In genomic region chr1:145992958-145993617, GRCh38 we compare ENCODE assay signal across 9 cellular contexts. TPM values are rescaled to one million over a fixed set of nuclear protein-coding genes. Genes with fewer than 3 reads are reported as not detected.
DNase-seq lines count a peak whose midpoint lies in the region; ATAC-seq and TF ChIP-seq lines count a peak whose summit lies in the region.
"Had no signal": no experiment of that assay in that cellular context is flagged by ENCODE, and none has a peak within 500 bp of the region (broad histone marks: within the 10 kb centered on the region; RNA-seq: fewer than 3 reads in every experiment).

No MANE protein-coding gene starts in this region.

- peaks cover 49% of the 10 kb centered on the region for H3K36me3 Mint-ChIP-seq in T-helper 1 cell treated with Interleukin-12 subunit alpha and Interleukin-12 subunit beta and Interleukin-4 antibody, amounts not matched to agents 30 μg/mL and 1 μg/mL, for 36 hours (ENCODE audit: low read depth)
- H3K36me3 Mint-ChIP-seq in Calu3 (ENCODE audit: insufficient read depth, unreplicated experiment): peaks cover 12% of the 10 kb centered on the region

- H3K4me3 ChIP-seq in astrocyte of the cerebellum (ENCODE audit: low read depth, low read length): peak overlapping the region; percentile 65
- H3K4me3 ChIP-seq in lung: peak overlapping the region; percentile 100
- peak overlapping the region; percentile 76 for H3K4me3 ChIP-seq in suprapubic skin
- H3K4me3 ChIP-seq in brain microvascular endothelial cell (ENCODE audit: low read depth, low read length): no peak overlapping the region

- H3K27ac Mint-ChIP-seq in T-helper 1 cell treated with Interleukin-12 subunit alpha and Interleukin-12 subunit beta and Interleukin-4 antibody, amounts not matched to agents 30 μg/mL and 1 μg/mL, for 36 hours: peak overlapping the region; percentile 50
- H3K27ac Mint-ChIP-seq in Calu3 (ENCODE audit: unreplicated experiment): no peak overlapping the region

- H3K9me3 Mint-ChIP-seq in T-helper 1 cell treated with Interleukin-12 subunit alpha and Interleukin-12 subunit beta and Interleukin-4 antibody, amounts not matched to agents 30 μg/mL and 1 μg/mL, for 36 hours: no peaks in the 10 kb centered on the region
- no peaks in the 10 kb centered on the region for H3K9me3 Mint-ChIP-seq in Calu3 (ENCODE audit: low read depth, unreplicated experiment)

- CTCF ChIA-PET in Calu3 (lab: Charles Lee): interaction anchor here (0.6 kb wide), 1 partner anchor 19 kb away, joined by 5 read pairs; no protein-coding TSS in a partner anchor

- peaks cover 3 to 7% of the 10 kb centered on the region in 2 donors for H3K4me1 ChIP-seq in lung (ENCODE audit: control insufficient read depth in 2 of 2, insufficient read depth in 2 of 2, low read length in 2 of 2)
- peaks cover 34% of the 10 kb centered on the region for H3K4me1 ChIP-seq in suprapubic skin

- H3K27me3 Mint-ChIP-seq in T-helper 1 cell treated with Interleukin-12 subunit alpha and Interleukin-12 subunit beta and Interleukin-4 antibody, amounts not matched to agents 30 μg/mL and 1 μg/mL, for 36 hours (ENCODE audit: low read depth): no peaks in the 10 kb centered on the region
- H3K27me3 Mint-ChIP-seq in Calu3 (ENCODE audit: unreplicated experiment): no peaks in the 10 kb centered on the region

- intact Hi-C loops in Calu3 (cut with micrococcal nuclease; ENCODE audit: unreplicated experiment): no loop called here

- in situ Hi-C loops in astrocyte of the cerebellum (cut with HindIII; ENCODE audit: low sequenced_read_pairs) (no loop called here), brain microvascular endothelial cell (cut with HindIII; ENCODE audit: low pct_ligation_motif_present, low sequenced_read_pairs) (no loop called here)

- H3K9me3 ChIP-seq in lung (ENCODE audit: control insufficient read depth in 2 of 2, insufficient read depth in 1 of 2, low read length in 1 of 2) (peaks cover 0 to 2% of the 10 kb centered on the region in 2 donors), suprapubic skin (no peaks in the 10 kb centered on the region)

- no peak for TF ChIP-seq POLR2A in suprapubic skin (IDR thresholded peaks at IDR 0.05)

- no peak for DNase-seq in T-helper 1 cell
- no peak for DNase-seq in astrocyte of the cerebellum (ENCODE audit: low read depth)
- no peak for DNase-seq in lung (ENCODE audit: low spot score)
- no peak for DNase-seq in suprapubic skin (ENCODE audit: low spot score in 2 of 2)
- DNase-seq in putamen (ENCODE audit: low spot score): no peak
- DNase-seq in brain microvascular endothelial cell: no peak
- no peak for DNase-seq in Calu3
- DNase-seq: stimulated activated CD4-positive, alpha-beta T cell treated with anti-CD3 and anti-CD28 coated beads, Interleukin-15, amount 100 ng/mL, for 24 hours had no signal

- peaks cover 14 to 15% of the 10 kb centered on the region in 2 donors for H3K36me3 ChIP-seq in lung (ENCODE audit: control insufficient read depth in 2 of 2, insufficient read depth in 2 of 2, low read length in 2 of 2)
- H3K36me3 ChIP-seq in suprapubic skin: peaks cover 33% of the 10 kb centered on the region
- H3K36me3 ChIP-seq in brain microvascular endothelial cell (replicated peaks): peaks cover 30% of the 10 kb centered on the region

- TF ChIP-seq CTCF in astrocyte of the cerebellum (IDR thresholded peaks at IDR 0.05; ENCODE audit: low read depth, low read length, missing control alignments): no peak
- no peak for TF ChIP-seq CTCF in lung (IDR thresholded peaks at IDR 0.05; ENCODE audit: control extremely low read depth, extremely low read depth)
- TF ChIP-seq CTCF in suprapubic skin (IDR thresholded peaks at IDR 0.05): no peak
- no peak for TF ChIP-seq CTCF in brain microvascular endothelial cell (IDR thresholded peaks at IDR 0.05; ENCODE audit: low read depth, low read length, missing control alignments)
- no peak for TF ChIP-seq CTCF in Calu3 (IDR thresholded peaks at IDR 0.05; ENCODE audit: unreplicated experiment)

- 29 to 43% methylated on average over 5 of the region's 5 CpGs for WGBS in lung, 2 donors
- 35% methylated on average over 5 of the region's 5 CpGs for WGBS in suprapubic skin

- H3K4me1 Mint-ChIP-seq in T-helper 1 cell treated with Interleukin-12 subunit alpha and Interleukin-12 subunit beta and Interleukin-4 antibody, amounts not matched to agents 30 μg/mL and 1 μg/mL, for 36 hours (ENCODE audit: low read depth): peaks cover 43% of the 10 kb centered on the region
- H3K4me1 Mint-ChIP-seq in Calu3 (ENCODE audit: low read depth, unreplicated experiment): peaks cover 39% of the 10 kb centered on the region

- H3K4me3 Mint-ChIP-seq in T-helper 1 cell treated with Interleukin-12 subunit alpha and Interleukin-12 subunit beta and Interleukin-4 antibody, amounts not matched to agents 30 μg/mL and 1 μg/mL, for 36 hours: peak overlapping the region; percentile 98
- H3K4me3 Mint-ChIP-seq in Calu3 (ENCODE audit: low read depth, unreplicated experiment): no peak overlapping the region

- H3K27ac ChIP-seq in lung (ENCODE audit: low read depth in 1 of 2, low read length in 1 of 2) (peak overlapping the region; percentile 71 to 85), suprapubic skin (peak overlapping the region; percentile 99), brain microvascular endothelial cell (no peak overlapping the region)

- no TSS peak for BruUV-seq in Calu3 (replicated peaks; lab: Mats Ljungman, UMichigan)

- no peak for TF ChIP-seq EP300 in suprapubic skin (IDR thresholded peaks at IDR 0.05)

- H3K27me3 ChIP-seq in lung (ENCODE audit: control insufficient read depth, insufficient read depth) (no peaks in the 10 kb centered on the region), suprapubic skin (no peaks in the 10 kb centered on the region), brain microvascular endothelial cell (replicated peaks) (no peaks in the 10 kb centered on the region)

- no peak for ATAC-seq in lung (ENCODE audit: insufficient read depth, low FRiP score)

RNA-seq across cellular contexts. Expression of gene TXNIP, which starts 3.3 kb away (rescaled TPM):
- total RNA-seq in lung (1,000 to 10,000 TPM in 1 of 2 donors, 100 to 1,000 TPM in 1; 556 to 1,810 TPM), suprapubic skin (1,000 to 10,000 TPM; 2,326 to 8,649 (median 2,541) TPM), Calu3 (2022) (18.5 and 27.3 TPM in 2 replicates)
- polyA plus RNA-seq in lung: 100 to 1,000 TPM; 178 to 850 TPM

RNA-seq across cellular contexts. Expression of gene HJV, which starts 28.4 kb away (rescaled TPM):
- total RNA-seq in lung (not detected), suprapubic skin (not detected), Calu3 (2022) (not detected in 2 replicates)
- polyA plus RNA-seq in lung: not detected

RNA-seq across cellular contexts. Expression of gene POLR3GL, which starts 28.6 kb away (rescaled TPM):
- total RNA-seq in lung (10 to 100 TPM in 1 of 2 donors, 1 to 10 TPM in 1; 9.4 to 21.3 TPM), suprapubic skin (10 to 100 TPM in 2 of 4 donors, 1 to 10 TPM in 2; 7.3 to 16.7 (median 11.9) TPM), Calu3 (2022) (9.9 and 11.5 TPM in 2 replicates)
- polyA plus RNA-seq in lung: 10 to 100 TPM; 33.4 to 34.3 TPM

RNA-seq across cellular contexts. Expression of gene ANKRD34A, which starts 28.7 kb away (rescaled TPM):
- total RNA-seq in lung (1 to 10 TPM in 1 of 2 donors, under 1 TPM in 1; 0.06 to 1.0 TPM), suprapubic skin (under 1 TPM in 3 of 4 donors, not detected in 1; 0.21 to 0.64 (median 0.45) TPM), Calu3 (2022) (0.19 and 0.27 TPM in 2 replicates)
- under 1 TPM; 0.45 to 0.47 TPM for polyA plus RNA-seq in lung

RNA-seq across cellular contexts. Expression of gene LIX1L, which starts 35.3 kb away (rescaled TPM):
- total RNA-seq in lung (10 to 100 TPM; 29.7 to 30.9 TPM), suprapubic skin (10 to 100 TPM in 3 of 4 donors, 1 to 10 TPM in 1; 7.6 to 18.4 (median 11.3) TPM), Calu3 (2022) (6.3 and 7.2 TPM in 2 replicates)
- 1 to 10 TPM; 7.0 to 8.0 TPM for polyA plus RNA-seq in lung

Comparison
In these comparisons a context has a peak if more than half of its experiments do, and no peak if none do; other contexts are left out.
1. RNA of gene TXNIP, which starts 3.3 kb away (total RNA-seq): 2,326 to 8,649 TPM in suprapubic skin and 556 to 1,810 TPM in lung; 18.5 to 27.3 TPM in Calu3; every median in the first group is over 10 times any median in the second.